ENCODE assay signal across 25 cellular contexts in genomic region chr18:45636110-45636509, GRCh38. TPM values are rescaled to one million over a fixed set of nuclear protein-coding genes. Genes with fewer than 3 reads are reported as not detected.
"Had no signal": no experiment of that assay in that cellular context is flagged by ENCODE, and none has a peak within 500 bp of the region (broad histone marks: within the 10 kb centered on the region; RNA-seq: fewer than 3 reads in every experiment).

No MANE protein-coding gene starts in this region.

- H3K4me1 ChIP-seq: left ventricle myocardium inferior had no signal

- ATAC-seq: activated CD8-positive, alpha-beta T cell treated with anti-CD3 and anti-CD28 coated beads, Interleukin-2, amount 10 ng/mL, durations not matched to agents 7 days and 5 days; activated naive CD8-positive, alpha-beta T cell treated with anti-CD3 and anti-CD28 coated beads, Interleukin-2, amount 50 U/mL, for 24 hours; mucosa of descending colon; psoas muscle; right cardiac atrium had no signal

- H3K27me3 ChIP-seq: ovary had no signal

- H3K9me3 ChIP-seq: left ventricle myocardium inferior, mucosa of descending colon, ovary, psoas muscle had no signal

- H3K27me3 Mint-ChIP-seq: activated B cell treated with CpG ODN at 0.5 μM for 24 hours; stimulated activated naive CD8-positive, alpha-beta T cell treated with anti-CD3 and anti-CD28 coated beads, Interleukin-15, Interleukin-2, amounts not matched to agents 100 ng/mL and 50 ng/mL, for 24 hours had no signal

- H3K4me3 Mint-ChIP-seq: activated B cell treated with CpG ODN at 0.5 μM for 24 hours; activated CD4-positive, alpha-beta T cell treated with anti-CD3 and anti-CD28 coated beads, Interleukin-2, amount 10 ng/mL, durations not matched to agents 7 days and 5 days; activated CD8-positive, alpha-beta T cell treated with anti-CD3 and anti-CD28 coated beads, Interleukin-2, amount 10 ng/mL, durations not matched to agents 7 days and 5 days; activated naive CD4-positive, alpha-beta T cell treated with anti-CD3 and anti-CD28 coated beads for 36 hours; activated naive CD8-positive, alpha-beta T cell treated with anti-CD3 and anti-CD28 coated beads, Interleukin-2, amount 50 U/mL, for 24 hours; activated T-cell treated with anti-CD3 and anti-CD28 coated beads, Interleukin-2, amount 50 U/mL, for 24 hours; central memory CD8-positive, alpha-beta T cell; memory B cell; naive B cell; stimulated activated naive CD8-positive, alpha-beta T cell treated with anti-CD3 and anti-CD28 coated beads, Interleukin-15, Interleukin-2, amounts not matched to agents 100 ng/mL and 50 ng/mL, for 24 hours; type B pancreatic cell had no signal

- H3K27ac Mint-ChIP-seq: activated B cell treated with CpG ODN at 0.5 μM for 24 hours; activated CD4-positive, alpha-beta T cell treated with anti-CD3 and anti-CD28 coated beads, Interleukin-2, amount 10 ng/mL, durations not matched to agents 7 days and 5 days; activated CD8-positive, alpha-beta T cell treated with anti-CD3 and anti-CD28 coated beads, Interleukin-2, amount 10 ng/mL, durations not matched to agents 7 days and 5 days; activated naive CD4-positive, alpha-beta T cell treated with anti-CD3 and anti-CD28 coated beads for 36 hours; activated naive CD8-positive, alpha-beta T cell treated with anti-CD3 and anti-CD28 coated beads, Interleukin-2, amount 50 U/mL, for 24 hours; activated T-cell treated with anti-CD3 and anti-CD28 coated beads, Interleukin-2, amount 50 U/mL, for 24 hours; memory B cell; naive B cell; stimulated activated naive CD8-positive, alpha-beta T cell treated with anti-CD3 and anti-CD28 coated beads, Interleukin-15, Interleukin-2, amounts not matched to agents 100 ng/mL and 50 ng/mL, for 24 hours; type B pancreatic cell had no signal

- H3K36me3 ChIP-seq: brain microvascular endothelial cell, left ventricle myocardium inferior, ovary had no signal

- H3K9me3 Mint-ChIP-seq: activated B cell treated with CpG ODN at 0.5 μM for 24 hours; activated CD4-positive, alpha-beta T cell treated with anti-CD3 and anti-CD28 coated beads, Interleukin-2, amount 10 ng/mL, durations not matched to agents 7 days and 5 days; activated naive CD4-positive, alpha-beta T cell treated with anti-CD3 and anti-CD28 coated beads for 36 hours; activated naive CD8-positive, alpha-beta T cell treated with anti-CD3 and anti-CD28 coated beads, Interleukin-2, amount 50 U/mL, for 24 hours; activated T-cell treated with anti-CD3 and anti-CD28 coated beads, Interleukin-2, amount 50 U/mL, for 24 hours; central memory CD8-positive, alpha-beta T cell; memory B cell; naive B cell; stimulated activated naive CD8-positive, alpha-beta T cell treated with anti-CD3 and anti-CD28 coated beads, Interleukin-15, Interleukin-2, amounts not matched to agents 100 ng/mL and 50 ng/mL, for 24 hours; type B pancreatic cell had no signal

- H3K36me3 Mint-ChIP-seq: memory B cell, naive B cell, type B pancreatic cell had no signal

- H3K4me3 ChIP-seq: left ventricle myocardium inferior, mucosa of descending colon, ovary, psoas muscle, SK-N-MC had no signal

- DNase-seq: activated B cell treated with CpG ODN at 0.5 μM for 24 hours; activated CD4-positive, alpha-beta T cell treated with anti-CD3 and anti-CD28 coated beads, Interleukin-2, amount 10 ng/mL, durations not matched to agents 7 days and 5 days; activated CD8-positive, alpha-beta T cell treated with anti-CD3 and anti-CD28 coated beads, Interleukin-2, amount 10 ng/mL, durations not matched to agents 7 days and 5 days; activated naive CD4-positive, alpha-beta T cell treated with anti-CD3 and anti-CD28 coated beads for 36 hours; activated naive CD8-positive, alpha-beta T cell treated with anti-CD3 and anti-CD28 coated beads, Interleukin-2, amount 50 U/mL, for 24 hours; activated T-cell treated with anti-CD3 and anti-CD28 coated beads, Interleukin-2, amount 50 U/mL, for 24 hours; anterior cingulate cortex; brain microvascular endothelial cell; cortex of kidney; effector CD4-positive, alpha-beta T cell; foreskin melanocyte; hypothalamus; islet precursor cell; left ventricle myocardium inferior; mucosa of descending colon; naive B cell; ovary; psoas muscle; right cardiac atrium had no signal

- H3K4me1 Mint-ChIP-seq: activated B cell treated with CpG ODN at 0.5 μM for 24 hours; activated CD4-positive, alpha-beta T cell treated with anti-CD3 and anti-CD28 coated beads, Interleukin-2, amount 10 ng/mL, durations not matched to agents 7 days and 5 days; activated naive CD8-positive, alpha-beta T cell treated with anti-CD3 and anti-CD28 coated beads, Interleukin-2, amount 50 U/mL, for 24 hours; central memory CD8-positive, alpha-beta T cell; memory B cell; naive B cell had no signal

- H3K27ac ChIP-seq: brain microvascular endothelial cell, left ventricle myocardium inferior, ovary, psoas muscle, SK-N-MC had no signal

RNA-seq across cellular contexts. Expression of gene SLC14A2, which starts 20.8 kb away (rescaled TPM):
- total RNA-seq: activated B cell treated with CpG ODN at 0.5 μM for 24 hours; activated naive CD4-positive, alpha-beta T cell treated with anti-CD3 and anti-CD28 coated beads for 36 hours; skeletal muscle tissue had no signal
